Comparison of ENCODE assay signal across 31 cellular contexts in genomic region chr12:79597910-79598309, GRCh38.
A peak's percentile ranks its signal among the peaks of the same experiment; 100 is the strongest.
DNase-seq lines count a peak whose midpoint lies in the region; ATAC-seq, FAIRE-seq and TF ChIP-seq lines count a peak whose summit lies in the region.
"Had no signal": no experiment of that assay in that cellular context is flagged by ENCODE, and none has a peak within 500 bp of the region (broad histone marks: within the 10 kb centered on the region; RNA-seq: fewer than 3 reads in every experiment).

No MANE protein-coding gene starts in this region.

- no peak overlapping the region for H3K14ac ChIP-seq in H1 (ENCODE audit: insufficient read length)

- H2BK120ac ChIP-seq in H1 (replicated peaks; ENCODE audit: low read depth, low read length), result no peak overlapping the region

- H4K5ac ChIP-seq in H1 (ENCODE audit: insufficient read length, low read depth, low read length), result no peak overlapping the region

- CTCF ChIA-PET in H1 (lab: Charles Lee; ENCODE audit: partially characterized antibody), result no interaction called here

- no peak overlapping the region for H4K8ac ChIP-seq in H1 (ENCODE audit: extremely low read depth, insufficient read depth, low read length)

- no peak overlapping the region for H2AK5ac ChIP-seq in H1 (ENCODE audit: low read depth, low read length)

- H2BK5ac ChIP-seq in H1 (ENCODE audit: low read depth, low read length), result no peak overlapping the region

- no peak for TF ChIP-seq CTCF in GM23338 (conservative IDR thresholded peaks at IDR 0.05; ENCODE audit: low read depth in 2 of 2)
- TF ChIP-seq CTCF in H1 (IDR thresholded peaks at IDR 0.05; ENCODE audit: control extremely low read depth in 1 of 3, insufficient read depth in 1 of 3, low read depth in 1 of 3, low read length in 3 of 3), result 0 out of 4 replicates have a peak, but pooled peaks of 1 of the 3 experiments have one; percentile 3
- TF ChIP-seq CTCF in osteocyte (IDR thresholded peaks at IDR 0.05), result no peak
- TF ChIP-seq CTCF in stomach (IDR thresholded peaks at IDR 0.05), result no peak

- DNase-seq in GM23338 (ENCODE audit: low spot score) (no peak), LHCN-M2 (ENCODE audit: low read depth) (peak; percentile 11), H1 (ENCODE audit: low read depth in 1 of 2, low spot score in 2 of 2) (no peak), osteocyte (ENCODE audit: extremely low spot score, unreplicated experiment) (no peak), EL (no peak), GF-D8 (lab: John Stamatoyannopoulos, UW) (no peak), stomach (no peak)
- DNase-seq: activated CD4-positive, alpha-beta T cell treated with anti-CD3 and anti-CD28 coated beads for 36 hours; activated T-cell treated with anti-CD3 and anti-CD28 coated beads for 4 hours; amygdala; DMS153; effector CD8-positive, alpha-beta T cell; islet precursor cell; KBM-7; left lung; mesenchymal stem cell; MG63; NCI-H1417 treated with DMSO at 0.1 percent for 48 hours; NCI-H2029 treated with DMSO at 0.1 percent for 48 hours; NCI-H524 treated with DMSO at 0.1 percent for 48 hours; NK-92 treated with Interleukin-12 subunit alpha and Interleukin-12 subunit beta, amount 100 ng/mL, for 24 hours; posterior cingulate gyrus; right cardiac atrium; SHP77 treated with DMSO at 0.1 percent for 48 hours; spleen; stimulated activated CD8-positive, alpha-beta memory T cell treated with anti-CD3 and anti-CD28 coated beads, Interleukin-4, amount 100 ng/mL, for 48 hours; thyroid gland had no signal

- H3K4me1 ChIP-seq in GM23338 (ENCODE audit: insufficient read depth) (no peaks in the 10 kb centered on the region), H1 (replicated peaks in 1 of 4; ENCODE audit: control insufficient read depth in 3 of 4, insufficient read depth in 4 of 4, low read length in 3 of 4) (peaks cover 0 to 3% (median 1%) of the 10 kb centered on the region in 4 experiments; a peak in 1 of 7 replicates), stomach (no peaks in the 10 kb centered on the region)
- H3K4me1 ChIP-seq: left lung, spleen had no signal

- H3K4me2 ChIP-seq in GM23338 (no peak overlapping the region), H1 (ENCODE audit: insufficient read depth in 1 of 2, low read depth in 2 of 2, low read length in 2 of 2) (no peak overlapping the region)

- H2BK15ac ChIP-seq in H1 (ENCODE audit: low read length), result no peak overlapping the region

- H3K27ac ChIP-seq in GM23338 (ENCODE audit: low read depth) (peak overlapping the region; percentile 6; the same call in 1 of the 2 replicates), H1 (ENCODE audit: low read depth, low read length) (no peak overlapping the region), stomach (no peak overlapping the region)
- H3K27ac ChIP-seq: BLaER1 treated with 17β-estradiol and CSF1 and Interleukin-3, amounts not matched to agents 10 nM and 100 nM; left lung; spleen; thyroid gland had no signal

- H4K20me1 ChIP-seq in GM23338 (replicated peaks; ENCODE audit: insufficient read depth), result peaks cover 11% of the 10 kb centered on the region; the same call in 1 of the 2 replicates
- peaks cover 3 to 4% of the 10 kb centered on the region in 2 experiments for H4K20me1 ChIP-seq in H1 (replicated peaks in 1 of 2; ENCODE audit: control insufficient read depth in 1 of 2, insufficient read depth in 2 of 2, low read length in 2 of 2)
- H4K20me1 ChIP-seq: BLaER1 treated with 17β-estradiol and CSF1 and Interleukin-3, amounts not matched to agents 10 nM and 100 nM had no signal

- no peak overlapping the region for H3K18ac ChIP-seq in H1 (ENCODE audit: extremely low read depth, low read length)

- no peaks in the 10 kb centered on the region for H3K9me3 ChIP-seq in H1 (ENCODE audit: insufficient read depth in 2 of 2, low read depth in 1 of 2, low read length in 1 of 2)
- no peaks in the 10 kb centered on the region for H3K9me3 ChIP-seq in stomach
- H3K9me3 ChIP-seq: BLaER1 treated with 17β-estradiol and CSF1 and Interleukin-3, amounts not matched to agents 10 nM and 100 nM; left lung; MG63; spleen; thyroid gland had no signal

- ATAC-seq in GM23338, result peak; percentile 55
- ATAC-seq: activated CD4-positive, alpha-beta T cell treated with anti-CD3 and anti-CD28 coated beads for 36 hours; left lung; right cardiac atrium had no signal

- no peak for TF ChIP-seq RAD21 in H1 (IDR thresholded peaks at IDR 0.05 in 1 of 2, conservative IDR thresholded peaks at IDR 0.05 in 1 of 2; ENCODE audit: low read depth in 2 of 2, low read length in 2 of 2)

- H3K36me3 ChIP-seq in GM23338 (ENCODE audit: insufficient read depth) (no peaks in the 10 kb centered on the region), H1 (ENCODE audit: control insufficient read depth in 2 of 4, insufficient read depth in 4 of 4, low read length in 3 of 4) (peaks cover 0 to 28% (median 3%) of the 10 kb centered on the region in 4 experiments; a peak in 3 of 8 replicates), stomach (no peaks in the 10 kb centered on the region)
- H3K36me3 ChIP-seq: left lung, thyroid gland had no signal

- H2BK12ac ChIP-seq in H1 (ENCODE audit: low read depth, low read length), result no peak overlapping the region

- no peak for FAIRE-seq in H1 (lab: Jason Lieb, UNC)
- FAIRE-seq: colon had no signal

- H3K23me2 ChIP-seq in H1 (ENCODE audit: low read depth, low read length), result no peaks in the 10 kb centered on the region

- H3K4ac ChIP-seq in H1 (replicated peaks; ENCODE audit: insufficient read length, low read depth, low read length), result no peak overlapping the region

- H3K27me3 ChIP-seq in GM23338 (ENCODE audit: insufficient read depth) (no peaks in the 10 kb centered on the region), H1 (replicated peaks in 1 of 4; ENCODE audit: control insufficient read depth in 3 of 4, extremely low read depth in 1 of 4, insufficient read depth in 3 of 4, low read length in 3 of 4) (no peaks in the 10 kb centered on the region), stomach (no peaks in the 10 kb centered on the region)
- H3K27me3 ChIP-seq: BLaER1 treated with 17β-estradiol and CSF1 and Interleukin-3, amounts not matched to agents 10 nM and 100 nM; left lung; MG63; spleen; thyroid gland had no signal

- H3K27ac Mint-ChIP-seq in GM23338 (peak overlapping the region; percentile 49), osteocyte (ENCODE audit: unreplicated experiment) (peak overlapping the region; percentile 52)
- H3K27ac Mint-ChIP-seq: activated CD4-positive, alpha-beta T cell treated with anti-CD3 and anti-CD28 coated beads for 36 hours; activated naive CD4-positive, alpha-beta T cell treated with anti-CD3 and anti-CD28 coated beads, Interleukin-2, amount 50 U/mL, for 24 hours; activated T-helper 2 cell treated with anti-CD3 and anti-CD28 coated beads, Interferon-gamma antibody, Interleukin-2, Interleukin-4, amounts not matched to agents 10 μg/mL and 5 μg/mL and 100 μg/mL, durations not matched to agents 14 hours and 24 hours and 36 hours had no signal

- H3K9ac ChIP-seq in H1 (replicated peaks in 1 of 4; ENCODE audit: extremely low read depth in 1 of 4, low read depth in 3 of 4, low read length in 3 of 4), result no peak overlapping the region
- H3K9ac ChIP-seq: BLaER1 treated with 17β-estradiol and CSF1 and Interleukin-3, amounts not matched to agents 10 nM and 100 nM had no signal

- no peaks in the 10 kb centered on the region for H3K9me2 ChIP-seq in GM23338 (ENCODE audit: insufficient read depth)

- H3K4me1 Mint-ChIP-seq in GM23338 (peaks cover 14% of the 10 kb centered on the region; the same call in 2 of the 3 replicates), osteocyte (ENCODE audit: unreplicated experiment) (peaks cover 26% of the 10 kb centered on the region)
- H3K4me1 Mint-ChIP-seq: activated CD4-positive, alpha-beta T cell treated with anti-CD3 and anti-CD28 coated beads for 36 hours; activated naive CD4-positive, alpha-beta T cell treated with anti-CD3 and anti-CD28 coated beads, Interleukin-2, amount 50 U/mL, for 24 hours had no signal

- H3K23ac ChIP-seq in H1 (ENCODE audit: insufficient read length), result no peak overlapping the region

- H2BK20ac ChIP-seq in H1 (ENCODE audit: low read length), result no peak overlapping the region

- H3K36me3 Mint-ChIP-seq in GM23338 (ENCODE audit: low read depth) (peaks cover 35% of the 10 kb centered on the region), osteocyte (ENCODE audit: unreplicated experiment) (peaks cover 28% of the 10 kb centered on the region)
- H3K36me3 Mint-ChIP-seq: activated naive CD4-positive, alpha-beta T cell treated with anti-CD3 and anti-CD28 coated beads, Interleukin-2, amount 50 U/mL, for 24 hours had no signal

- H3K27me3 Mint-ChIP-seq in GM23338 (ENCODE audit: insufficient read depth, low read depth, poor library complexity) (peaks cover 7% of the 10 kb centered on the region), osteocyte (ENCODE audit: unreplicated experiment) (no peaks in the 10 kb centered on the region)

- H3K9me3 Mint-ChIP-seq in GM23338 (no peaks in the 10 kb centered on the region), osteocyte (ENCODE audit: unreplicated experiment) (no peaks in the 10 kb centered on the region)
- H3K9me3 Mint-ChIP-seq: activated naive CD4-positive, alpha-beta T cell treated with anti-CD3 and anti-CD28 coated beads, Interleukin-2, amount 50 U/mL, for 24 hours; activated T-helper 2 cell treated with anti-CD3 and anti-CD28 coated beads, Interferon-gamma antibody, Interleukin-2, Interleukin-4, amounts not matched to agents 10 μg/mL and 5 μg/mL and 100 μg/mL, durations not matched to agents 14 hours and 24 hours and 36 hours had no signal

- H3K79me1 ChIP-seq in H1 (ENCODE audit: low read depth, low read length), result peaks cover 6% of the 10 kb centered on the region

- H4K91ac ChIP-seq in H1 (replicated peaks; ENCODE audit: insufficient read length, low read length), result no peak overlapping the region

- no peaks in the 10 kb centered on the region; the same call in 1 of the 2 replicates for H3F3A ChIP-seq in GM23338 (replicated peaks; ENCODE audit: low read depth)

- POLR2A ChIA-PET in H1 (lab: Charles Lee; ENCODE audit: partially characterized antibody), result interaction anchor here (1.7 kb wide), 1 partner anchor 92 kb away, joined by 7 read pairs; the partner anchor contains the start of gene PAWR

- H2AFZ ChIP-seq in GM23338 (no peak overlapping the region), H1 (ENCODE audit: low read length) (no peak overlapping the region)

- no peak overlapping the region for H3K56ac ChIP-seq in H1 (replicated peaks; ENCODE audit: insufficient read length, low read depth, low read length)

- peaks cover 58% of the 10 kb centered on the region for H3K79me2 ChIP-seq in GM23338 (replicated peaks; ENCODE audit: insufficient read depth)
- H3K79me2 ChIP-seq in H1 (ENCODE audit: control insufficient read depth in 1 of 2, insufficient read depth in 2 of 2, low read length in 2 of 2), result peaks cover 0 to 67% of the 10 kb centered on the region in 2 experiments; a peak in 2 of 4 replicates

- no peak overlapping the region for H3K4me3 ChIP-seq in GM23338
- H3K4me3 ChIP-seq in H1 (ENCODE audit: extremely low read depth in 1 of 4, insufficient read depth in 2 of 4, low read depth in 3 of 4, low read length in 4 of 4), result no peak overlapping the region
- H3K4me3 ChIP-seq in stomach, result no peak overlapping the region
- H3K4me3 ChIP-seq: BLaER1 treated with 17β-estradiol and CSF1 and Interleukin-3, amounts not matched to agents 10 nM and 100 nM; left lung; MG63; spleen; thyroid gland had no signal

- intact Hi-C loops in stomach (cut with DNase I; ENCODE audit: low total_unique reads), result no loop called here

- WGBS in H1 (ENCODE audit: extremely low coverage in 1 of 2, insufficient coverage in 1 of 2, insufficient read length in 1 of 2, insufficient replicate concordance in 2 of 2, low coverage in 1 of 2, low lambda C conversion rate in 2 of 2, missing lambda C conversion rate in 1 of 2), 2 experiments, result 98% methylated on average over 3 of the region's 3 CpGs; no CpG with 5 or more reads in 1 of the 2 experiments
- 38 to 69% (median 57%) methylated on average over 3 of the region's 3 CpGs for WGBS in stomach, 5 donors

- H3K4me3 Mint-ChIP-seq in GM23338 (no peak overlapping the region), osteocyte (ENCODE audit: unreplicated experiment) (no peak overlapping the region)
- H3K4me3 Mint-ChIP-seq: activated CD4-positive, alpha-beta T cell treated with anti-CD3 and anti-CD28 coated beads for 36 hours; activated naive CD4-positive, alpha-beta T cell treated with anti-CD3 and anti-CD28 coated beads, Interleukin-2, amount 50 U/mL, for 24 hours had no signal

- TF ChIP-seq POLR2A in H1 (IDR thresholded peaks at IDR 0.05; ENCODE audit: control extremely low read depth in 1 of 2, low read depth in 2 of 2, low read length in 2 of 2), result no peak
- TF ChIP-seq POLR2A in stomach (IDR thresholded peaks at IDR 0.05), result no peak

- TF ChIP-seq EP300 in H1 (IDR thresholded peaks at IDR 0.05; ENCODE audit: borderline replicate concordance in 1 of 2, low read depth in 2 of 2, low read length in 2 of 2), result no peak
- TF ChIP-seq EP300 in stomach (IDR thresholded peaks at IDR 0.05), result no peak
